10 cellular contexts compared by ENCODE assay signal in genomic region chr22:20857247-20857643, GRCh38. TPM values are rescaled to one million over a fixed set of nuclear protein-coding genes. Genes with fewer than 3 reads are reported as not detected.
DNase-seq lines count a peak whose midpoint lies in the region; ATAC-seq and TF ChIP-seq lines count a peak whose summit lies in the region.
"Had no signal": no experiment of that assay in that cellular context is flagged by ENCODE, and none has a peak within 500 bp of the region (broad histone marks: within the 10 kb centered on the region; RNA-seq: fewer than 3 reads in every experiment).

No MANE protein-coding gene starts in this region.

- no peaks in the 10 kb centered on the region for H3K9me2 ChIP-seq in OCI-LY7 (ENCODE audit: insufficient read depth, low read length)

- peak overlapping the region; percentile 88 for H3K4me2 ChIP-seq in OCI-LY7 (ENCODE audit: low read length)

- TF ChIP-seq POLR2A in ovary (IDR thresholded peaks at IDR 0.05), result no peak

- peaks cover 19% of the 10 kb centered on the region for H3K36me3 Mint-ChIP-seq in Caco-2 (ENCODE audit: insufficient read depth, unreplicated experiment)
- H3K36me3 Mint-ChIP-seq in endothelial cell (ENCODE audit: low read depth, unreplicated experiment), result peaks cover 3% of the 10 kb centered on the region

- H2AFZ ChIP-seq in OCI-LY7 (ENCODE audit: low read length), result no peak overlapping the region

- BruUV-seq in Caco-2 (replicated peaks; lab: Mats Ljungman, UMichigan) (no TSS peak), OCI-LY7 (replicated peaks; lab: Mats Ljungman, UMichigan) (no TSS peak)

- no peak for TF ChIP-seq CTCF in Caco-2 (IDR thresholded peaks at IDR 0.05; ENCODE audit: insufficient read depth in 1 of 2, low read depth in 1 of 2, low read length in 1 of 2, severe bottlenecking in 1 of 2, unreplicated experiment in 1 of 2)
- no peak for TF ChIP-seq CTCF in OCI-LY7 (conservative IDR thresholded peaks at IDR 0.05; ENCODE audit: low read length)
- TF ChIP-seq CTCF in endothelial cell (IDR thresholded peaks at IDR 0.05; ENCODE audit: unreplicated experiment), result no peak
- TF ChIP-seq CTCF in ovary (IDR thresholded peaks at IDR 0.05), result no peak

- no peak for TF ChIP-seq EP300 in ovary (IDR thresholded peaks at IDR 0.05)

- no peaks in the 10 kb centered on the region for H3K9me3 Mint-ChIP-seq in Caco-2 (ENCODE audit: unreplicated experiment)
- no peaks in the 10 kb centered on the region for H3K9me3 Mint-ChIP-seq in endothelial cell (ENCODE audit: unreplicated experiment)

- POLR2A ChIA-PET in Caco-2 (lab: Charles Lee) (no interaction called here), OCI-LY7 (lab: Charles Lee) (interaction anchor here (1.1 to 1.3 kb wide), 2 partner anchors 12 to 125 kb away, joined by 3 read pairs; no protein-coding TSS in a partner anchor)

- CTCF ChIA-PET in Caco-2 (lab: Charles Lee), result interaction anchor here (0.7 kb wide), 1 partner anchor 22 kb away, joined by 3 read pairs; no protein-coding TSS in a partner anchor
- CTCF ChIA-PET in OCI-LY7 (lab: Charles Lee; ENCODE audit: unreplicated experiment), result no interaction called here

- no peak for DNase-seq in Caco-2
- no peak for DNase-seq in OCI-LY7 (ENCODE audit: low spot score)
- DNase-seq in endothelial cell (ENCODE audit: low spot score), result no peak
- DNase-seq in ovary, result no peak
- no peak for DNase-seq in COR-L47 (lab: John Stamatoyannopoulos, UW)
- DNase-seq: NCI-H1105; stimulated activated CD4-positive, alpha-beta T cell treated with anti-CD3 and anti-CD28 coated beads, Interleukin-15, amount 100 ng/mL, for 24 hours had no signal

- H3K36me3 ChIP-seq in Caco-2 (ENCODE audit: control insufficient read depth, insufficient read depth, low read length), result no peaks in the 10 kb centered on the region; the same call in 1 of the 2 replicates
- H3K36me3 ChIP-seq in OCI-LY7 (ENCODE audit: insufficient read depth, low read length), result no peaks in the 10 kb centered on the region; the same call in 1 of the 2 replicates
- H3K36me3 ChIP-seq in ovary, result no peaks in the 10 kb centered on the region

- intact Hi-C loops in Caco-2 (cut with micrococcal nuclease; ENCODE audit: unreplicated experiment), result loop anchor here (5.0 kb wide), 1 partner anchor 95 kb away; no protein-coding TSS in a partner anchor
- intact Hi-C loops in OCI-LY7 (cut with micrococcal nuclease; ENCODE audit: unreplicated experiment), result loop anchor here (10.0 kb wide), 1 partner anchor 148 kb away; the partner anchor contains the start of gene THAP7
- intact Hi-C loops in ovary (cut with DNase I), result loop anchor here in 1 of 4 donors (10.0 kb wide), 1 partner anchor 92 kb away; no protein-coding TSS in a partner anchor

- peaks cover 29% of the 10 kb centered on the region for H3K4me1 Mint-ChIP-seq in Caco-2 (ENCODE audit: low read depth, unreplicated experiment)
- H3K4me1 Mint-ChIP-seq in endothelial cell (ENCODE audit: unreplicated experiment), result peaks cover 16% of the 10 kb centered on the region

- 11 to 16% (median 15%) methylated on average over 7 of the region's 7 CpGs for WGBS in ovary, 3 donors

- H3K27me3 ChIP-seq in Caco-2 (replicated peaks; ENCODE audit: control insufficient read depth, insufficient read depth, low read length) (no peaks in the 10 kb centered on the region), ovary (no peaks in the 10 kb centered on the region)

- peaks cover 10% of the 10 kb centered on the region; the same call in 1 of the 2 replicates for H4K20me1 ChIP-seq in OCI-LY7 (ENCODE audit: insufficient read depth, low read length)

- ATAC-seq in GM21447 (IDR thresholded peaks at IDR 0.05; ENCODE audit: unreplicated experiment) (no peak), HG03196 (IDR thresholded peaks at IDR 0.05; ENCODE audit: unreplicated experiment) (no peak), GM21515 (IDR thresholded peaks at IDR 0.05; ENCODE audit: unreplicated experiment) (no peak)

- H3K27ac ChIP-seq in OCI-LY7 (ENCODE audit: low read depth, low read length, poor library complexity, severe bottlenecking) (no peak overlapping the region), ovary (no peak overlapping the region)

- no peaks in the 10 kb centered on the region for H3K9me3 ChIP-seq in Caco-2
- H3K9me3 ChIP-seq in OCI-LY7 (ENCODE audit: low read length), result no peaks in the 10 kb centered on the region
- no peaks in the 10 kb centered on the region for H3K9me3 ChIP-seq in ovary

- H3K27ac Mint-ChIP-seq in Caco-2 (ENCODE audit: unreplicated experiment) (peak overlapping the region; percentile 73), endothelial cell (ENCODE audit: unreplicated experiment) (no peak overlapping the region)

- H3K4me1 ChIP-seq in Caco-2 (peaks cover 15% of the 10 kb centered on the region), OCI-LY7 (ENCODE audit: insufficient read depth, low read length, poor library complexity, severe bottlenecking) (peaks cover 22% of the 10 kb centered on the region), ovary (ENCODE audit: insufficient read depth) (peaks cover 6% of the 10 kb centered on the region)

- H3K4me3 ChIP-seq in Caco-2 (ENCODE audit: low read depth, low read length), result peak overlapping the region; percentile 88
- peak overlapping the region; percentile 94 for H3K4me3 ChIP-seq in OCI-LY7 (ENCODE audit: low read depth, low read length, poor library complexity, severe bottlenecking)
- H3K4me3 ChIP-seq in ovary, result peak overlapping the region; percentile 88

- H3K4me3 Mint-ChIP-seq in Caco-2 (ENCODE audit: unreplicated experiment) (peak overlapping the region; percentile 82), endothelial cell (ENCODE audit: unreplicated experiment) (peak overlapping the region; percentile 94)

- peaks cover 56% of the 10 kb centered on the region; the same call in 1 of the 2 replicates for H3K79me2 ChIP-seq in OCI-LY7 (ENCODE audit: insufficient read depth, low read depth, low read length)

- H3K27me3 Mint-ChIP-seq in Caco-2 (ENCODE audit: insufficient read depth, unreplicated experiment) (no peaks in the 10 kb centered on the region), endothelial cell (ENCODE audit: unreplicated experiment) (peaks cover 8% of the 10 kb centered on the region)

RNA-seq across cellular contexts. Expression of gene PI4KA, which starts 1.4 kb away (rescaled TPM):
- total RNA-seq in Caco-2 (2022) (66.9 and 67.2 TPM in 2 replicates), OCI-LY7 (2022) (95.7 and 100 TPM in 2 replicates), endothelial cell (ENCODE audit: unreplicated experiment) (65.3 TPM), ovary (10 to 100 TPM; 50.0 to 97.6 (median 66.7) TPM)
- 43.9 and 46.9 TPM in 2 replicates for total RNA-seq in OCI-LY7 (2014; rRNA removed; shearing (Covaris generic))
- polyA plus RNA-seq in ovary, result 10 to 100 TPM; 30.6 to 36.9 TPM

RNA-seq across cellular contexts. Expression of gene SNAP29, which starts 1.6 kb away (rescaled TPM):
- total RNA-seq in Caco-2 (2022), result 26.2 and 26.8 TPM in 2 replicates
- 9.7 and 12.7 TPM in 2 replicates for total RNA-seq in OCI-LY7 (2014; rRNA removed; shearing (Covaris generic))
- 26.9 and 33.2 TPM in 2 replicates for total RNA-seq in OCI-LY7 (2022)
- total RNA-seq in endothelial cell (ENCODE audit: unreplicated experiment), result 22.7 TPM
- total RNA-seq in ovary, result 10 to 100 TPM; 12.1 to 25.1 (median 22.9) TPM
- 10 to 100 TPM; 12.0 to 58.6 TPM for polyA plus RNA-seq in ovary

RNA-seq across cellular contexts. Expression of gene CRKL, which starts 60.0 kb away (rescaled TPM):
- total RNA-seq in Caco-2 (2022), result 76.0 and 82.7 TPM in 2 replicates
- total RNA-seq in OCI-LY7 (2014; rRNA removed; shearing (Covaris generic)), result 47.5 and 57.7 TPM in 2 replicates
- total RNA-seq in OCI-LY7 (2022), result 70.9 and 73.4 TPM in 2 replicates
- 59.1 TPM for total RNA-seq in endothelial cell (ENCODE audit: unreplicated experiment)
- total RNA-seq in ovary, result 10 to 100 TPM; 42.8 to 71.5 (median 58.0) TPM
- 10 to 100 TPM; 22.7 to 51.5 TPM for polyA plus RNA-seq in ovary
